In the genomic region with DNA sequence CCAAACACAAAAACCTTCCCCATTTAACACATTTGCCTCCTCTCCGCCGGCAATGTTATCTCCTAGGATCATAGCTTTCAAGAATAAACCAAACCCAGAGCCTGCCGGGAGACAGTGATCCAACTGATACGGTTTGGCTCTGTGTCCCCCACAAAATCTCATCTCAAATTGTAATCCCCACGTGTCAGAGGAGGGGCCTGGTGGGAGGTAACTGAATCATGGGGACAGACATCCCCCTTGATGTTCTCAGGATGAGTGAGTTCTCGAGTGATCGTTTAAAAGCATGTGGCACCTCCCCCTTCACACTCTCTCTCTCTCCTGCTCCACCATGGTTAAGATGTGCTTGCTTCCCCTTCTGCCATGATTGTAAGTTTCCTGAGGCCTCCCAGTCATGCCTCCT, we compare ENCODE assay signal across 14 cellular contexts. TPM values are rescaled to one million over a fixed set of nuclear protein-coding genes. Genes with fewer than 3 reads are reported as not detected.
DNase-seq lines count a peak whose midpoint lies in the region; ATAC-seq and TF ChIP-seq lines count a peak whose summit lies in the region.
"Had no signal": no experiment of that assay in that cellular context is flagged by ENCODE, and none has a peak within 500 bp of the region (broad histone marks: within the 10 kb centered on the region; RNA-seq: fewer than 3 reads in every experiment).

No MANE protein-coding gene starts in this region.

- TF ChIP-seq RAD21 in liver (IDR thresholded peaks at IDR 0.05): no peak

- ATAC-seq in right lobe of liver (no peak), HG03097 (IDR thresholded peaks at IDR 0.05; ENCODE audit: low FRiP score, unreplicated experiment) (no peak)
- ATAC-seq in stimulated activated memory B cell treated with anti-CD40 and anti-IgM and Interleukin-4, amounts not matched to agents 10 μg/mL and 1 μg/mL and 100 μg/mL, for 72 hours: no peak
- ATAC-seq: activated CD8-positive, alpha-beta memory T cell treated with anti-CD3 and anti-CD28 coated beads, Interleukin-2, amount 10 ng/mL, durations not matched to agents 7 days and 5 days; left colon; stimulated activated effector memory CD8-positive, alpha-beta T cell treated with anti-CD3 and anti-CD28 coated beads, Interleukin-12 subunit alpha, Interleukin-12 subunit beta, amount 100 ng/mL, for 72 hours had no signal

- no peak overlapping the region for H3K27ac Mint-ChIP-seq in stimulated activated memory B cell treated with anti-CD40 and anti-IgM and Interleukin-4, amounts not matched to agents 10 μg/mL and 1 μg/mL and 100 μg/mL, for 72 hours
- H3K27ac Mint-ChIP-seq: activated CD8-positive, alpha-beta memory T cell treated with anti-CD3 and anti-CD28 coated beads, Interleukin-2, amount 10 ng/mL, durations not matched to agents 7 days and 5 days; stimulated activated effector memory CD8-positive, alpha-beta T cell treated with anti-CD3 and anti-CD28 coated beads, Interleukin-12 subunit alpha, Interleukin-12 subunit beta, amount 100 ng/mL, for 72 hours had no signal

- H3K36me3 ChIP-seq in liver (ENCODE audit: control insufficient read depth in 4 of 4, insufficient read depth in 3 of 4, low read depth in 1 of 4, low read length in 3 of 4): no peaks in the 10 kb centered on the region
- H3K36me3 ChIP-seq in right lobe of liver: no peaks in the 10 kb centered on the region
- H3K36me3 ChIP-seq in cardiac muscle cell: no peaks in the 10 kb centered on the region
- H3K36me3 ChIP-seq in prostate gland: no peaks in the 10 kb centered on the region

- peak overlapping the region; percentile 51 for H3K27ac ChIP-seq in liver (ENCODE audit: low read depth in 1 of 2, low read length in 2 of 2)
- H3K27ac ChIP-seq in right lobe of liver: peak overlapping the region in 1 of 3 donors; percentile 15
- H3K27ac ChIP-seq in cardiac muscle cell: peak overlapping the region; percentile 21
- peak overlapping the region; percentile 25 to 51 for H3K27ac ChIP-seq in prostate gland
- H3K27ac ChIP-seq: epithelial cell of prostate had no signal

- H3K9me3 ChIP-seq in liver (ENCODE audit: control insufficient read depth in 4 of 4, low read length in 3 of 4) (no peaks in the 10 kb centered on the region), right lobe of liver (no peaks in the 10 kb centered on the region), cardiac muscle cell (ENCODE audit: low read depth) (no peaks in the 10 kb centered on the region), prostate gland (no peaks in the 10 kb centered on the region)

- no peaks in the 10 kb centered on the region for H3K4me1 Mint-ChIP-seq in stimulated activated memory B cell treated with anti-CD40 and anti-IgM and Interleukin-4, amounts not matched to agents 10 μg/mL and 1 μg/mL and 100 μg/mL, for 72 hours
- H3K4me1 Mint-ChIP-seq: activated CD8-positive, alpha-beta memory T cell treated with anti-CD3 and anti-CD28 coated beads, Interleukin-2, amount 10 ng/mL, durations not matched to agents 7 days and 5 days; stimulated activated effector memory CD8-positive, alpha-beta T cell treated with anti-CD3 and anti-CD28 coated beads, Interleukin-12 subunit alpha, Interleukin-12 subunit beta, amount 100 ng/mL, for 72 hours had no signal

- H3K27me3 ChIP-seq in liver (ENCODE audit: control insufficient read depth in 4 of 4, insufficient read depth in 4 of 4, low read length in 3 of 4) (no peaks in the 10 kb centered on the region), right lobe of liver (no peaks in the 10 kb centered on the region), cardiac muscle cell (no peaks in the 10 kb centered on the region), prostate gland (replicated peaks; ENCODE audit: insufficient read depth) (no peaks in the 10 kb centered on the region)

- peaks cover 6 to 51% (median 32%) of the 10 kb centered on the region in 4 donors for H3K4me1 ChIP-seq in liver (ENCODE audit: control insufficient read depth in 4 of 4, insufficient read depth in 4 of 4, low read length in 3 of 4)
- H3K4me1 ChIP-seq in right lobe of liver: peaks cover 0 to 49% (median 24%) of the 10 kb centered on the region in 4 donors
- H3K4me1 ChIP-seq in cardiac muscle cell (ENCODE audit: low read depth): peaks cover 2% of the 10 kb centered on the region
- no peaks in the 10 kb centered on the region for H3K4me1 ChIP-seq in prostate gland (replicated peaks)

- no peak overlapping the region for H3K4me3 Mint-ChIP-seq in stimulated activated memory B cell treated with anti-CD40 and anti-IgM and Interleukin-4, amounts not matched to agents 10 μg/mL and 1 μg/mL and 100 μg/mL, for 72 hours
- H3K4me3 Mint-ChIP-seq: activated CD8-positive, alpha-beta memory T cell treated with anti-CD3 and anti-CD28 coated beads, Interleukin-2, amount 10 ng/mL, durations not matched to agents 7 days and 5 days; stimulated activated effector memory CD8-positive, alpha-beta T cell treated with anti-CD3 and anti-CD28 coated beads, Interleukin-12 subunit alpha, Interleukin-12 subunit beta, amount 100 ng/mL, for 72 hours had no signal

- H3K36me3 Mint-ChIP-seq in stimulated activated memory B cell treated with anti-CD40 and anti-IgM and Interleukin-4, amounts not matched to agents 10 μg/mL and 1 μg/mL and 100 μg/mL, for 72 hours: no peaks in the 10 kb centered on the region
- H3K36me3 Mint-ChIP-seq: activated CD8-positive, alpha-beta memory T cell treated with anti-CD3 and anti-CD28 coated beads, Interleukin-2, amount 10 ng/mL, durations not matched to agents 7 days and 5 days; stimulated activated effector memory CD8-positive, alpha-beta T cell treated with anti-CD3 and anti-CD28 coated beads, Interleukin-12 subunit alpha, Interleukin-12 subunit beta, amount 100 ng/mL, for 72 hours had no signal

- H3K4me3 ChIP-seq in liver (ENCODE audit: low read depth in 1 of 3, low read length in 3 of 3) (no peak overlapping the region), right lobe of liver (no peak overlapping the region), cardiac muscle cell (no peak overlapping the region), prostate gland (no peak overlapping the region)

- no peak overlapping the region for H3K9ac ChIP-seq in liver (ENCODE audit: low read depth in 1 of 2, low read length in 2 of 2)

- H3K9me3 Mint-ChIP-seq in stimulated activated memory B cell treated with anti-CD40 and anti-IgM and Interleukin-4, amounts not matched to agents 10 μg/mL and 1 μg/mL and 100 μg/mL, for 72 hours: no peaks in the 10 kb centered on the region
- H3K9me3 Mint-ChIP-seq: stimulated activated effector memory CD8-positive, alpha-beta T cell treated with anti-CD3 and anti-CD28 coated beads, Interleukin-12 subunit alpha, Interleukin-12 subunit beta, amount 100 ng/mL, for 72 hours had no signal

- no peak for DNase-seq in right lobe of liver
- DNase-seq in cardiac muscle cell (ENCODE audit: low read depth in 1 of 2, low spot score in 1 of 2): no peak
- DNase-seq in prostate gland (ENCODE audit: low spot score): no peak
- DNase-seq in SHP77 (lab: John Stamatoyannopoulos, UW): no peak
- DNase-seq in DMS153 (lab: John Stamatoyannopoulos, UW): no peak
- DNase-seq: ACHN; activated CD8-positive, alpha-beta memory T cell treated with anti-CD3 and anti-CD28 coated beads, Interleukin-2, amount 10 ng/mL, durations not matched to agents 7 days and 5 days; DND-41 had no signal

- TF ChIP-seq POLR2A in right lobe of liver (IDR thresholded peaks at IDR 0.05) (no peak), prostate gland (IDR thresholded peaks at IDR 0.05) (no peak)

- TF ChIP-seq CTCF in liver (IDR thresholded peaks at IDR 0.05; ENCODE audit: low read depth, low read length, missing input control) (no peak), right lobe of liver (IDR thresholded peaks at IDR 0.05) (no peak), cardiac muscle cell (IDR thresholded peaks at IDR 0.05; ENCODE audit: low read depth, low read length) (no peak), prostate gland (IDR thresholded peaks at IDR 0.05) (no peak)

- 80% methylated on average over 7 of the region's 7 CpGs for WGBS in liver
- 67% methylated on average over 6 of the region's 7 CpGs for WGBS in right lobe of liver (ENCODE audit: insufficient coverage, low coverage, low lambda C conversion rate, missing lambda C conversion rate)
- WGBS in prostate gland: 45% methylated on average over 7 of the region's 7 CpGs

- H3K27me3 Mint-ChIP-seq in stimulated activated memory B cell treated with anti-CD40 and anti-IgM and Interleukin-4, amounts not matched to agents 10 μg/mL and 1 μg/mL and 100 μg/mL, for 72 hours: peaks cover 45% of the 10 kb centered on the region

- intact Hi-C loops in right lobe of liver (cut with DNase I) (no loop called here), prostate gland (cut with DNase I) (no loop called here)

TF ChIP-seq in liver, 16 proteins besides CTCF, POLR2A, EP300 and RAD21 (continues in another document):
- no peak for TF ChIP-seq JUND (IDR thresholded peaks at IDR 0.05)
- no peak for TF ChIP-seq HNF4A (conservative IDR thresholded peaks at IDR 0.05)
- TF ChIP-seq SP1 (IDR thresholded peaks at IDR 0.05): no peak
- TF ChIP-seq GABPA (IDR thresholded peaks at IDR 0.05 in 1 of 2, conservative IDR thresholded peaks at IDR 0.05 in 1 of 2): no peak
- TF ChIP-seq, protein P1, sequence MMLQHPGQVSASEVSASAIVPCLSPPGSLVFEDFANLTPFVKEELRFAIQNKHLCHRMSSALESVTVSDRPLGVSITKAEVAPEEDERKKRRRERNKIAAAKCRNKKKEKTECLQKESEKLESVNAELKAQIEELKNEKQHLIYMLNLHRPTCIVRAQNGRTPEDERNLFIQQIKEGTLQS (IDR thresholded peaks at IDR 0.05): no peak

RNA-seq across cellular contexts. Expression of a gene that starts 33.3 kb away (rescaled TPM):
- total RNA-seq in liver (10 to 100 TPM; 32.7 to 53.6 TPM), right lobe of liver (10 to 100 TPM; 23.9 to 36.5 (median 29.5) TPM), cardiac muscle cell (332 and 339 TPM in 2 replicates), prostate gland (10 to 100 TPM; 59.8 to 79.4 TPM)
- polyA plus RNA-seq in liver (10 to 100 TPM; 14.2 to 18.5 TPM), cardiac muscle cell (299 and 399 TPM in 2 replicates)
